8 cellular contexts compared by ENCODE assay signal in genomic region chr18:9017170-9017899, GRCh38.
DNase-seq lines count a peak whose midpoint lies in the region; ATAC-seq and TF ChIP-seq lines count a peak whose summit lies in the region.

No MANE protein-coding gene starts in this region.

- ATAC-seq in GM18502 (IDR thresholded peaks at IDR 0.05; ENCODE audit: poor library complexity, unreplicated experiment), result peak; percentile 94
- peak; percentile 82 for ATAC-seq in HG02840 (IDR thresholded peaks at IDR 0.05; ENCODE audit: low FRiP score, unreplicated experiment)

- H3K4me3 ChIP-seq in OCI-LY3 (ENCODE audit: low read length) (peak overlapping the region; percentile 66), fibroblast of pulmonary artery (replicated peaks; ENCODE audit: low read depth, low read length) (peak overlapping the region; percentile 41)

- peak overlapping the region; percentile 90 for H3K4me2 ChIP-seq in OCI-LY3 (ENCODE audit: low read length)

- H3K36me3 ChIP-seq in OCI-LY3 (replicated peaks; ENCODE audit: low read depth, low read length), result no peaks in the 10 kb centered on the region

- H3K27ac ChIP-seq in OCI-LY3 (ENCODE audit: low read length), result peak overlapping the region; percentile 83

- peak; percentile 40 for DNase-seq in activated T-helper 1 cell treated with Interleukin-2 at 50 U/mL for 16 hours (ENCODE audit: low read depth)
- peak; percentile 88 for DNase-seq in fibroblast of pulmonary artery (ENCODE audit: low read depth)
- peak; percentile 86 for DNase-seq in occipital lobe (lab: John Stamatoyannopoulos, UW)
- DNase-seq in superior temporal gyrus (ENCODE audit: extremely low spot score), result peak; percentile 67
- DNase-seq in NCI-H187 (lab: John Stamatoyannopoulos, UW), result no peak

- no peaks in the 10 kb centered on the region for H4K20me1 ChIP-seq in OCI-LY3 (ENCODE audit: insufficient read depth, low read length)

- no peaks in the 10 kb centered on the region for H3K9me3 ChIP-seq in OCI-LY3 (ENCODE audit: insufficient read depth, low read length)

- H3K79me2 ChIP-seq in OCI-LY3 (ENCODE audit: low read length), result no peaks in the 10 kb centered on the region

- H3K4me1 ChIP-seq in OCI-LY3 (ENCODE audit: low read length), result peaks cover 20% of the 10 kb centered on the region

- peak overlapping the region; percentile 74 for H3K9ac ChIP-seq in OCI-LY3 (ENCODE audit: low read length)

- no peak for TF ChIP-seq CTCF in OCI-LY3 (IDR thresholded peaks at IDR 0.05; ENCODE audit: low read depth, low read length)
- TF ChIP-seq CTCF in fibroblast of pulmonary artery (IDR thresholded peaks at IDR 0.05; ENCODE audit: low read length, missing control alignments), result no peak

- H2AFZ ChIP-seq in OCI-LY3 (ENCODE audit: low read depth, low read length), result peak overlapping the region; percentile 95

- H3K27me3 ChIP-seq in OCI-LY3 (ENCODE audit: low read depth, low read length), result no peaks in the 10 kb centered on the region

Comparison
In these comparisons a context has a peak if more than half of its experiments do, and no peak if none do; other contexts are left out.
1. DNase-seq: peak in activated T-helper 1 cell treated with Interleukin-2 at 50 U/mL for 16 hours (single experiment), fibroblast of pulmonary artery (single experiment), occipital lobe (single experiment) and superior temporal gyrus (single experiment); none in NCI-H187 (0 of 2).